ENCODE assay signal across 1 cellular context in genomic region chr6:124961784-124962611, GRCh38.
A peak's percentile ranks its signal among the peaks of the same experiment; 100 is the strongest.
TF ChIP-seq lines count a peak whose summit lies in the region.

RNF217 (plus strand) TSS chr6:124962437; CDS start chr6:124962545, 108 bp downstream.

TF ChIP-seq in K562, 482 proteins besides CTCF, POLR2A, EP300 and RAD21 (continued from another document and continues in another):
- TF ChIP-seq ZBTB43 (CRISPR knock-in tag; IDR thresholded peaks at IDR 0.05) = peak; percentile 87
- TF ChIP-seq ZNF780A (CRISPR knock-in tag; IDR thresholded peaks at IDR 0.05) = no peak
- no peak for TF ChIP-seq NCOR1 (IDR thresholded peaks at IDR 0.05)
- no peak for TF ChIP-seq GTF2B (IDR thresholded peaks at IDR 0.05; ENCODE audit: extremely low read depth, insufficient read length)
- TF ChIP-seq SFPQ (IDR thresholded peaks at IDR 0.05; ENCODE audit: low read depth, low read length) = no peak
- no peak for TF ChIP-seq RBM22 (IDR thresholded peaks at IDR 0.05; ENCODE audit: low read depth, low read length, poor library complexity, severe bottlenecking)
- no peak for TF ChIP-seq ZKSCAN3 (CRISPR knock-in tag; IDR thresholded peaks at IDR 0.05)
- TF ChIP-seq ZBTB12 (CRISPR knock-in tag; IDR thresholded peaks at IDR 0.05) = no peak
- TF ChIP-seq PTBP1 (IDR thresholded peaks at IDR 0.05; ENCODE audit: low read depth, low read length) = no peak
- TF ChIP-seq E4F1 (CRISPR knock-in tag; IDR thresholded peaks at IDR 0.05; ENCODE audit: borderline replicate concordance) = no peak
- TF ChIP-seq ZBTB2 (IDR thresholded peaks at IDR 0.05) = peak; percentile 78; the same call in 1 of the 2 replicates
- TF ChIP-seq HDAC2 (IDR thresholded peaks at IDR 0.05) = peak; percentile 49; the same call in 1 of the 2 replicates
- no peak; the same call in 1 of the 2 replicates for TF ChIP-seq NFRKB (IDR thresholded peaks at IDR 0.05; ENCODE audit: low read depth)
- no peak for TF ChIP-seq FOXM1 (IDR thresholded peaks at IDR 0.05; ENCODE audit: low read depth)
- TF ChIP-seq FOXM1 (CRISPR knock-in tag; IDR thresholded peaks at IDR 0.05; ENCODE audit: low read depth) = 0 out of 2 replicates have a peak, but pooled peaks have one; percentile 52
- no peak for TF ChIP-seq LCOR (CRISPR knock-in tag; IDR thresholded peaks at IDR 0.05)
- TF ChIP-seq CHCHD3 (CRISPR knock-in tag; IDR thresholded peaks at IDR 0.05) = no peak
- no peak for TF ChIP-seq CEBPB (tag; IDR thresholded peaks at IDR 0.05)
- TF ChIP-seq FOXK2 (conservative IDR thresholded peaks at IDR 0.05 in 1 of 2, IDR thresholded peaks at IDR 0.05 in 1 of 2; ENCODE audit: low read depth in 2 of 2) = peak; percentile 45 to 47; a peak in 1 of 4 replicates
- no peak for TF ChIP-seq ZNF311 (CRISPR knock-in tag; IDR thresholded peaks at IDR 0.05)
- TF ChIP-seq RAD51 (IDR thresholded peaks at IDR 0.05; ENCODE audit: borderline replicate concordance, low read depth) = no peak
- no peak for TF ChIP-seq ZNF77 (CRISPR knock-in tag; IDR thresholded peaks at IDR 0.05)
- TF ChIP-seq TFAP4 (CRISPR knock-in tag; IDR thresholded peaks at IDR 0.05; ENCODE audit: borderline replicate concordance) = peak; percentile 30
- no peak for TF ChIP-seq SRSF3 (IDR thresholded peaks at IDR 0.05; ENCODE audit: insufficient read depth, low read length)
- no peak for TF ChIP-seq SLC30A9 (CRISPR knock-in tag; IDR thresholded peaks at IDR 0.05)
- peak; percentile 18; the same call in 1 of the 2 replicates for TF ChIP-seq NR4A1 (CRISPR knock-in tag; IDR thresholded peaks at IDR 0.05)
- no peak for TF ChIP-seq NR4A1 (tag; IDR thresholded peaks at IDR 0.05)
- no peak for TF ChIP-seq BDP1 (IDR thresholded peaks at IDR 0.05; ENCODE audit: insufficient read depth, insufficient read length)
- no peak for TF ChIP-seq POLR2AphosphoS2 (IDR thresholded peaks at IDR 0.05; ENCODE audit: low read length)
- no peak for TF ChIP-seq SRSF1 (IDR thresholded peaks at IDR 0.05; ENCODE audit: low read depth, low read length)
- no peak for TF ChIP-seq JUND (IDR thresholded peaks at IDR 0.05; ENCODE audit: borderline replicate concordance, low read depth, low read length)
- TF ChIP-seq JUND (tag; IDR thresholded peaks at IDR 0.05; ENCODE audit: borderline replicate concordance, low read depth, low read length) = no peak
- no peak for TF ChIP-seq DDX20 (tag; IDR thresholded peaks at IDR 0.05; ENCODE audit: low read depth)
- no peak for TF ChIP-seq YBX1 (IDR thresholded peaks at IDR 0.05)
- TF ChIP-seq GATAD2B (IDR thresholded peaks at IDR 0.05; ENCODE audit: borderline replicate concordance) = no peak; the same call in 1 of the 2 replicates
- no peak for TF ChIP-seq GATA2 (CRISPR knock-in tag; IDR thresholded peaks at IDR 0.05)
- no peak for TF ChIP-seq EWSR1 (IDR thresholded peaks at IDR 0.05; ENCODE audit: borderline replicate concordance, low read depth, partially characterized antibody)
- no peak; the same call in 1 of the 2 replicates for TF ChIP-seq TEAD4 (IDR thresholded peaks at IDR 0.05; ENCODE audit: low read length)
- TF ChIP-seq TEAD4 (CRISPR knock-in tag; IDR thresholded peaks at IDR 0.05; ENCODE audit: borderline replicate concordance) = no peak
- TF ChIP-seq NFIX (CRISPR knock-in tag; IDR thresholded peaks at IDR 0.05; ENCODE audit: low read depth) = no peak
- peak; percentile 20; the same call in 1 of the 2 replicates for TF ChIP-seq JUN (IDR thresholded peaks at IDR 0.05; ENCODE audit: borderline replicate concordance, low read depth, low read length)
- no peak for TF ChIP-seq JUN (CRISPR knock-in tag; IDR thresholded peaks at IDR 0.05; ENCODE audit: borderline replicate concordance)
- no peak for TF ChIP-seq CLOCK (CRISPR knock-in tag; IDR thresholded peaks at IDR 0.05; ENCODE audit: borderline replicate concordance)
- no peak for TF ChIP-seq ZNF277 (CRISPR knock-in tag; IDR thresholded peaks at IDR 0.05; ENCODE audit: borderline replicate concordance)
- no peak for TF ChIP-seq ARID4B (CRISPR knock-in tag; IDR thresholded peaks at IDR 0.05)
